In genomic region chr1:110714419-110715107, GRCh38 we compare ENCODE assay signal across 13 cellular contexts. TPM values are rescaled to one million over a fixed set of nuclear protein-coding genes. Genes with fewer than 3 reads are reported as not detected.
"Had no signal": no experiment of that assay in that cellular context is flagged by ENCODE, and none has a peak within 500 bp of the region (broad histone marks: within the 10 kb centered on the region; RNA-seq: fewer than 3 reads in every experiment).

No MANE protein-coding gene starts in this region.

- FAIRE-seq: TTC549 had no signal

- H3K27ac Mint-ChIP-seq: nephron progenitor cell; T-helper 1 cell treated with Interleukin-12 subunit alpha and Interleukin-12 subunit beta and Interleukin-4 antibody, amounts not matched to agents 30 μg/mL and 1 μg/mL, for 36 hours had no signal

- H3K27ac ChIP-seq: adrenal gland, brain microvascular endothelial cell, parathyroid adenoma, right atrium auricular region, skin epidermis, tibial nerve had no signal

- H3K27me3 ChIP-seq: adrenal gland, brain microvascular endothelial cell, right atrium auricular region, tibial nerve had no signal

- H3K36me3 ChIP-seq: adrenal gland, brain microvascular endothelial cell, right atrium auricular region, tibial nerve had no signal

- H3K4me3 Mint-ChIP-seq: nephron progenitor cell; T-helper 1 cell treated with Interleukin-12 subunit alpha and Interleukin-12 subunit beta and Interleukin-4 antibody, amounts not matched to agents 30 μg/mL and 1 μg/mL, for 36 hours had no signal

- H3K4me1 Mint-ChIP-seq: nephron progenitor cell had no signal

- ATAC-seq: activated CD4-positive, CD25-positive, alpha-beta regulatory T cell treated with anti-CD3 and anti-CD28 coated beads, Interleukin-2, amount 50 U/mL, for 24 hours had no signal

- H3K9me3 Mint-ChIP-seq: nephron progenitor cell had no signal

- DNase-seq: activated naive CD4-positive, alpha-beta T cell treated with anti-CD3 and anti-CD28 coated beads, Interleukin-2, amount 50 U/mL, for 16 hours; adrenal gland; brain microvascular endothelial cell; nephron progenitor cell had no signal

- H3K4me3 ChIP-seq: adrenal gland, right atrium auricular region, skin epidermis, tibial nerve had no signal

RNA-seq across cellular contexts. Expression of gene KCNA3, which starts 39.8 kb away (rescaled TPM):
- total RNA-seq: dermis microvascular lymphatic vessel endothelial cell, lung microvascular endothelial cell had no signal
